In the genomic region with DNA sequence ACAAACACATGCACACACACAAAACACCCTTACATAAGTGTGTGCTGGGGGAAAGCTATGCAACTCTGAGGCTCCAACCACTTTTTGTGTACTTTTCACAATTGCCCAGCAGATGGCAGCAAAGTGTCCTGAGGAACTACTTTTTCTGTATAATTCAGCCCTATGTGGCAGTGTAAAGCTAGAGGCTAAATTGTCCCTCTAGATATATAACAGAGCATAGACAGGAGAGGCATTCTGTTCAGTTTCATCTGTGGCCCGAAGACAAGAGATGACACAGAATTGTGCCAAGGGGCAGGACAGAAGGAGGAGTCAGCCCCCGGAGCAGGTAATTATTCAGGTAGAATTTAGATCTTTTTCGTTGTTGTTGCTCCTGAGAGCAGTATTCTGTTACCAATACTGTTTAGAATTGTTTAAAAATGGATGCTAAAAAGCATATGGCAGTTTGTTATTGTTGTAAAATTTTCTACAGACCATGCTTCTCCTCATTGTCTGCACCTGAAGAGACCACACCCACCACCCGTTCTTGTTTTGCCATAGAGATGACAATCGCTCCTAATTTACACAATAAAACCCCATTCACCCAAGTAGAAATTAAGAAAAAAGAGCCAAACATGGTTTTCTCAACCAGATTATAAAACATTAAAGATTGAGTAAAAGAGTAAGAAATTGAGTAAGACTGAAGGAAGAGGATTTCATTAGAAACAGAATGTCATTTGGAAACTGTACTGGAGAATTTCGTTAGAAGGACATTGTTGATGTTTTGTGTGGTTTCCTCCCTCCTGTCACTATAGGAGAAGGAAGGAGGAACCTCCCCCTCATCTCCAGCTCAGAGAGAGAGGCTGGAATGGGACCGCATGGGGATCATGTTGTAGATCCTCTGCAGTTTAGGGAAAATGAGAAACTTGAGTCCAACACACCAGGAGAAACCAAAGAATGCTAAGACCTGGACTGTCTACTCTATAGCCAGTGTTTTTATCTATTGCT, we compare ENCODE assay signal across 8 cellular contexts. TPM values are rescaled to one million over a fixed set of nuclear protein-coding genes. Genes with fewer than 3 reads are reported as not detected.
A peak's percentile ranks its signal among the peaks of the same experiment; 100 is the strongest.
DNase-seq lines count a peak whose midpoint lies in the region; ATAC-seq and TF ChIP-seq lines count a peak whose summit lies in the region.

No MANE protein-coding gene starts in this region.

- DNase-seq in A673 (ENCODE audit: low spot score) = peak; percentile 78
- DNase-seq in NCI-H2227 (lab: John Stamatoyannopoulos, UW; ENCODE audit: unreplicated experiment) = peak; percentile 56
- DNase-seq in cerebellar cortex (ENCODE audit: low spot score) = peak; percentile 62
- DNase-seq in left kidney (ENCODE audit: low read depth, low spot score) = peak; percentile 88
- peak; percentile 35 to 42 for DNase-seq in stimulated activated CD4-positive, alpha-beta T cell treated with anti-CD3 and anti-CD28 coated beads, Interleukin-4, amount 100 ng/mL, for 4 hours

- no peaks in the 10 kb centered on the region for H3K36me3 ChIP-seq in A673 (ENCODE audit: insufficient read depth, low read length, poor library complexity, severe bottlenecking)

- TF ChIP-seq CTCF in A673 (conservative IDR thresholded peaks at IDR 0.05; ENCODE audit: low read depth, low read length) = peak; percentile 84

- H3K27me3 ChIP-seq in A673 (replicated peaks; ENCODE audit: insufficient read depth, low read depth, low read length, poor library complexity) = peaks cover 17% of the 10 kb centered on the region

- BruUV-seq in A673 (replicated peaks; lab: Mats Ljungman, UMichigan) = no TSS peak

- no peaks in the 10 kb centered on the region for H3K9me3 ChIP-seq in A673 (ENCODE audit: low read depth, low read length, poor library complexity, severe bottlenecking)

- H3K4me3 ChIP-seq in A673 (ENCODE audit: low read depth, low read length, poor library complexity, severe bottlenecking) = no peak overlapping the region

- intact Hi-C loops in A673 (cut with micrococcal nuclease; ENCODE audit: unreplicated experiment) = loop anchor here (1.0 to 5.0 kb wide), 2 partner anchors 123 to 254 kb away; no protein-coding TSS in a partner anchor

- ATAC-seq in GM18511 (IDR thresholded peaks at IDR 0.05; ENCODE audit: unreplicated experiment) = peak; percentile 71
- peak; percentile 57 for ATAC-seq in HG03108 (IDR thresholded peaks at IDR 0.05; ENCODE audit: unreplicated experiment)
- ATAC-seq in activated CD4-positive, CD25-positive, alpha-beta regulatory T cell treated with anti-CD3 and anti-CD28 coated beads, Interleukin-2, amount 50 U/mL, for 24 hours = peak; percentile 36 to 56

- H3K27ac ChIP-seq in A673 (ENCODE audit: low read depth, low read length, poor library complexity, severe bottlenecking) = no peak overlapping the region

- no peaks in the 10 kb centered on the region for H3K4me1 ChIP-seq in A673 (ENCODE audit: insufficient read depth, low read length, poor library complexity, severe bottlenecking)

- POLR2A ChIA-PET in A673 (lab: Charles Lee; ENCODE audit: low non-redundant PET) = no interaction called here

- CTCF ChIA-PET in A673 (lab: Charles Lee) = interaction anchor here (0.5 to 1.1 kb wide), 8 partner anchors 18 to 577 kb away, joined by 3 to 16 read pairs (median 4); no protein-coding TSS in a partner anchor

RNA-seq across cellular contexts. Expression of a gene that starts 14.5 kb away (rescaled TPM):
- not detected in 2 replicates for total RNA-seq in A673 (2021)

RNA-seq across cellular contexts. Expression of a gene that starts 32.4 kb away (rescaled TPM):
- total RNA-seq in A673 (2021) = not detected in 2 replicates

RNA-seq across cellular contexts. Expression of a gene that starts 36.8 kb away (rescaled TPM):
- total RNA-seq in A673 (2021) = not detected in 2 replicates
